25 cellular contexts compared by ENCODE assay signal in genomic region chr21:44847261-44848056, GRCh38. TPM values are rescaled to one million over a fixed set of nuclear protein-coding genes. Genes with fewer than 3 reads are reported as not detected.
DNase-seq lines count a peak whose midpoint lies in the region; ATAC-seq, FAIRE-seq and TF ChIP-seq lines count a peak whose summit lies in the region.
"Had no signal": no experiment of that assay in that cellular context is flagged by ENCODE, and none has a peak within 500 bp of the region (broad histone marks: within the 10 kb centered on the region; RNA-seq: fewer than 3 reads in every experiment).

No MANE protein-coding gene starts in this region.

- no peak overlapping the region for H3K27ac Mint-ChIP-seq in activated naive CD4-positive, alpha-beta T cell treated with anti-CD3 and anti-CD28 coated beads for 36 hours
- peak overlapping the region; percentile 67 for H3K27ac Mint-ChIP-seq in T-helper 17 cell

- no peaks in the 10 kb centered on the region for H3K27me3 ChIP-seq in upper lobe of right lung
- no peaks in the 10 kb centered on the region for H3K27me3 ChIP-seq in WERI-Rb-1 (ENCODE audit: insufficient read depth, low read depth, severe bottlenecking)
- H3K27me3 ChIP-seq: breast epithelium, ovary had no signal

- no peak for FAIRE-seq in kidney (lab: Jason Lieb, UNC)
- FAIRE-seq: GM18507, H54 had no signal

- H3K4me3 Mint-ChIP-seq in activated naive CD4-positive, alpha-beta T cell treated with anti-CD3 and anti-CD28 coated beads for 36 hours: peak overlapping the region; percentile 12
- no peak overlapping the region for H3K4me3 Mint-ChIP-seq in T-helper 17 cell

- H3K4me1 Mint-ChIP-seq in activated naive CD4-positive, alpha-beta T cell treated with anti-CD3 and anti-CD28 coated beads for 36 hours (ENCODE audit: low read depth): peaks cover 29% of the 10 kb centered on the region
- peaks cover 13% of the 10 kb centered on the region for H3K4me1 Mint-ChIP-seq in T-helper 17 cell

- peaks cover 19 to 23% of the 10 kb centered on the region in 2 donors for H3K4me1 ChIP-seq in kidney (ENCODE audit: control insufficient read depth in 1 of 2, insufficient read depth in 1 of 2, low read depth in 1 of 2, low read length in 2 of 2)
- peaks cover 19% of the 10 kb centered on the region for H3K4me1 ChIP-seq in upper lobe of right lung

- ATAC-seq in T-helper 17 cell (no peak), upper lobe of right lung (no peak)
- ATAC-seq: natural killer cell treated with Interleukin-12 subunit alpha and Interleukin-12 subunit beta and Interleukin-15 and Interleukin-18, amount 100 ng/mL, for 72 hours had no signal

- CTCF ChIA-PET in activated naive CD4-positive, alpha-beta T cell treated with anti-CD3 and anti-CD28 coated beads for 36 hours (lab: Charles Lee): interaction anchor here (1.2 kb wide), 1 partner anchor 8 kb away, joined by 3 read pairs; no protein-coding TSS in a partner anchor

- H3K27ac ChIP-seq in kidney (ENCODE audit: low read depth in 2 of 2, low read length in 2 of 2) (no peak overlapping the region), upper lobe of right lung (no peak overlapping the region), WERI-Rb-1 (no peak overlapping the region)
- H3K27ac ChIP-seq: ovary had no signal

- TF ChIP-seq CTCF in kidney (IDR thresholded peaks at IDR 0.05; ENCODE audit: borderline replicate concordance, extremely low read depth, insufficient read depth) (no peak), upper lobe of right lung (IDR thresholded peaks at IDR 0.05) (no peak), WERI-Rb-1 (IDR thresholded peaks at IDR 0.05; ENCODE audit: low read depth, low read length) (no peak)

- no peak overlapping the region for H3K9ac ChIP-seq in kidney (ENCODE audit: low read length in 2 of 2)

- intact Hi-C loops in activated naive CD4-positive, alpha-beta T cell treated with anti-CD3 and anti-CD28 coated beads for 36 hours (cut with micrococcal nuclease): loop anchor here (2.0 kb wide), 1 partner anchor 31 kb away; no protein-coding TSS in a partner anchor
- intact Hi-C loops in kidney (cut with DNase I): no loop called here
- intact Hi-C loops in upper lobe of right lung (cut with DNase I): no loop called here

- H3K4me3 ChIP-seq in kidney (ENCODE audit: low read length in 2 of 2): no peak overlapping the region
- H3K4me3 ChIP-seq in upper lobe of right lung: no peak overlapping the region
- no peak overlapping the region for H3K4me3 ChIP-seq in WERI-Rb-1 (ENCODE audit: low read depth, low read length)
- H3K4me3 ChIP-seq: ovary had no signal

- H3K9me3 ChIP-seq in T-helper 17 cell (ENCODE audit: control insufficient read depth, low read length, poor library complexity, severe bottlenecking) (no peaks in the 10 kb centered on the region), kidney (ENCODE audit: control insufficient read depth in 1 of 2, low read length in 2 of 2) (no peaks in the 10 kb centered on the region), upper lobe of right lung (no peaks in the 10 kb centered on the region), WERI-Rb-1 (ENCODE audit: severe bottlenecking) (no peaks in the 10 kb centered on the region)
- H3K9me3 ChIP-seq: breast epithelium, ovary had no signal

- H3K9me3 Mint-ChIP-seq in activated naive CD4-positive, alpha-beta T cell treated with anti-CD3 and anti-CD28 coated beads for 36 hours: no peaks in the 10 kb centered on the region
- H3K9me3 Mint-ChIP-seq: activated CD4-positive, alpha-beta T cell treated with anti-CD3 and anti-CD28 coated beads, Interleukin-2, amount 10 ng/mL, durations not matched to agents 24 days and 14 days; CD4-positive, CD25-positive, alpha-beta regulatory T cell; natural killer cell treated with Interleukin-12 subunit alpha and Interleukin-12 subunit beta and Interleukin-15 and Interleukin-18, amount 100 ng/mL, for 72 hours; T-cell had no signal

- no peaks in the 10 kb centered on the region for H3K27me3 Mint-ChIP-seq in activated naive CD4-positive, alpha-beta T cell treated with anti-CD3 and anti-CD28 coated beads for 36 hours (ENCODE audit: low read depth)
- H3K27me3 Mint-ChIP-seq in T-helper 17 cell: no peaks in the 10 kb centered on the region
- H3K27me3 Mint-ChIP-seq: activated CD4-positive, alpha-beta T cell treated with anti-CD3 and anti-CD28 coated beads, Interleukin-2, amount 10 ng/mL, durations not matched to agents 24 days and 14 days had no signal

- no peak for DNase-seq in activated naive CD4-positive, alpha-beta T cell treated with anti-CD3 and anti-CD28 coated beads for 36 hours
- DNase-seq in activated naive CD4-positive, alpha-beta T cell treated with Interleukin-2 at 50 U/mL for 16 hours: no peak
- no peak for DNase-seq in T-helper 17 cell
- peak; percentile 62 for DNase-seq in kidney
- peak; percentile 62 for DNase-seq in upper lobe of right lung
- DNase-seq in WERI-Rb-1: no peak
- DNase-seq in SHP77 (lab: John Stamatoyannopoulos, UW): no peak
- DNase-seq in inferior parietal cortex (ENCODE audit: extremely low spot score): no peak
- DNase-seq: activated CD4-positive, alpha-beta T cell treated with anti-CD3 and anti-CD28 coated beads, Interleukin-2, amount 10 ng/mL, durations not matched to agents 24 days and 14 days; activated CD8-positive, alpha-beta memory T cell treated with anti-CD3 and anti-CD28 coated beads, Interleukin-2, amount 50 U/mL, for 4 hours; activated gamma-delta T cell treated with Interleukin-2 at 50 U/mL for 16 hours; amniotic stem cell; CD4-positive, CD25-positive, alpha-beta regulatory T cell; DMS 273 treated with DMSO at 0.1 percent for 48 hours; left cardiac atrium; midbrain; NCI-H2171 treated with DMSO at 0.1 percent for 48 hours; NCI-H524 treated with DMSO at 0.1 percent for 48 hours; T-cell; trophoblast cell had no signal

- H3K36me3 Mint-ChIP-seq in activated naive CD4-positive, alpha-beta T cell treated with anti-CD3 and anti-CD28 coated beads for 36 hours (ENCODE audit: low read depth): peaks cover 19% of the 10 kb centered on the region
- H3K36me3 Mint-ChIP-seq in T-helper 17 cell (ENCODE audit: low read depth): peaks cover 2% of the 10 kb centered on the region
- H3K36me3 Mint-ChIP-seq: CD4-positive, CD25-positive, alpha-beta regulatory T cell had no signal

- H3K36me3 ChIP-seq in kidney (ENCODE audit: control insufficient read depth in 1 of 2, insufficient read depth in 2 of 2, low read length in 2 of 2) (peaks cover 13 to 23% of the 10 kb centered on the region in 2 donors), upper lobe of right lung (peaks cover 36% of the 10 kb centered on the region), WERI-Rb-1 (peaks cover 37% of the 10 kb centered on the region)
- H3K36me3 ChIP-seq: ovary had no signal

RNA-seq across cellular contexts. Expression of gene PTTG1IP, which starts 26.0 kb away (rescaled TPM):
- total RNA-seq in activated naive CD4-positive, alpha-beta T cell treated with anti-CD3 and anti-CD28 coated beads for 36 hours: 10 to 100 TPM; 37.6 to 38.5 TPM
- total RNA-seq in T-helper 17 cell (100 to 1,000 TPM in 1 of 2 donors, 10 to 100 TPM in 1; 98.4 to 123 TPM), kidney (378 TPM), upper lobe of right lung (244 TPM)
- polyA plus RNA-seq in kidney (ENCODE audit: insufficient read depth, low read depth, low replicate concordance): 187 TPM

RNA-seq across cellular contexts. Expression of gene SUMO3, which starts 29.6 kb away (rescaled TPM):
- 10 to 100 TPM; 87.1 to 94.7 TPM for total RNA-seq in activated naive CD4-positive, alpha-beta T cell treated with anti-CD3 and anti-CD28 coated beads for 36 hours
- total RNA-seq in T-helper 17 cell (10 to 100 TPM; 62.1 to 73.4 TPM), kidney (88.6 TPM), upper lobe of right lung (85.0 TPM)
- 89.9 TPM for polyA plus RNA-seq in kidney (ENCODE audit: insufficient read depth, low read depth, low replicate concordance)

RNA-seq across cellular contexts. Expression of gene UBE2G2, which starts 45.8 kb away (rescaled TPM):
- total RNA-seq in activated naive CD4-positive, alpha-beta T cell treated with anti-CD3 and anti-CD28 coated beads for 36 hours: 10 to 100 TPM; 94.0 to 95.2 TPM
- total RNA-seq in T-helper 17 cell: 100 to 1,000 TPM; 124 TPM
- total RNA-seq in kidney: 86.0 TPM
- 39.4 TPM for polyA plus RNA-seq in kidney (ENCODE audit: insufficient read depth, low read depth, low replicate concordance)
- 78.8 TPM for total RNA-seq in upper lobe of right lung

Comparison
In these comparisons a context has a peak if more than half of its experiments do, and no peak if none do; other contexts are left out.
1. DNase-seq: peak in kidney (single experiment) and upper lobe of right lung (single experiment); none in activated naive CD4-positive, alpha-beta T cell treated with anti-CD3 and anti-CD28 coated beads for 36 hours (single experiment), activated naive CD4-positive, alpha-beta T cell treated with Interleukin-2 at 50 U/mL for 16 hours (single experiment), T-helper 17 cell (0 of 3), WERI-Rb-1 (single experiment), SHP77 (0 of 2) and inferior parietal cortex (single experiment).